8 cellular contexts compared by ENCODE assay signal in genomic region chr13:42110410-42111155, GRCh38.
DNase-seq lines count a peak whose midpoint lies in the region; ATAC-seq, FAIRE-seq and TF ChIP-seq lines count a peak whose summit lies in the region.

No MANE protein-coding gene starts in this region.

- no peaks in the 10 kb centered on the region for H3K9me2 ChIP-seq in SK-N-SH

- no peak for ATAC-seq in GM21447 (IDR thresholded peaks at IDR 0.05; ENCODE audit: unreplicated experiment)

- peak; percentile 44 for TF ChIP-seq CTCF in AG04449 (IDR thresholded peaks at IDR 0.05; ENCODE audit: insufficient read depth, low read length, missing control alignments)
- TF ChIP-seq CTCF in SK-N-SH (IDR thresholded peaks at IDR 0.05) = peak; percentile 81

- H3K4me2 ChIP-seq in SK-N-SH = no peak overlapping the region

- no peaks in the 10 kb centered on the region; the same call in 1 of the 2 replicates for H3K79me2 ChIP-seq in SK-N-SH (ENCODE audit: insufficient read depth)

- H3K9ac ChIP-seq in SK-N-SH = no peak overlapping the region

- H3K27ac ChIP-seq in SK-N-SH (ENCODE audit: low read depth in 2 of 2, low read length in 1 of 2) = no peak overlapping the region

- 21% methylated on average over 7 of the region's 7 CpGs for WGBS in SK-N-SH (ENCODE audit: low lambda C conversion rate)

- TF ChIP-seq RAD21 in SK-N-SH (IDR thresholded peaks at IDR 0.05; ENCODE audit: low read length) = peak; percentile 94

- POLR2A ChIA-PET in AG04449 (lab: Yijun Ruan, JAX) (no interaction called here), SK-N-SH (lab: Yijun Ruan, JAX) (no interaction called here)

- H3K9me3 ChIP-seq in SK-N-SH = no peaks in the 10 kb centered on the region

- no peak overlapping the region for H2AFZ ChIP-seq in SK-N-SH (ENCODE audit: low read depth)

- DNase-seq in AG04449 (ENCODE audit: low read depth, low spot score) (peak; percentile 23), GM04504 (ENCODE audit: low read depth) (peak; percentile 61), NCI-H1092 treated with DMSO at 0.1 percent for 48 hours (lab: John Stamatoyannopoulos, UW) (peak; percentile 38), SK-N-SH (peak; percentile 55), midbrain (lab: John Stamatoyannopoulos, UW) (peak; percentile 73), urothelium cell line (ENCODE audit: low spot score) (peak; percentile 21)
- DNase-seq in effector CD4-positive, alpha-beta T cell = peak; percentile 31

- H3F3A ChIP-seq in SK-N-SH (replicated peaks; ENCODE audit: insufficient read depth) = peaks cover 3% of the 10 kb centered on the region

- H3K4me1 ChIP-seq in SK-N-SH (ENCODE audit: control insufficient read depth in 1 of 2, insufficient read depth in 2 of 2, low read depth in 1 of 2, low read length in 1 of 2) = peaks cover 9 to 11% of the 10 kb centered on the region in 2 experiments; a peak in 3 of 4 replicates

- no peaks in the 10 kb centered on the region for H3K36me3 ChIP-seq in SK-N-SH (replicated peaks in 1 of 2; ENCODE audit: control insufficient read depth in 1 of 2, insufficient read depth in 2 of 2, low read length in 1 of 2)

- CTCF ChIA-PET in AG04449 (lab: Yijun Ruan, JAX) (interaction anchor here (0.8 to 11.9 kb wide), 23 partner anchors 9 to 726 kb away, joined by 3 to 182 read pairs (median 4); partner anchors contain the start of gene DGKH), SK-N-SH (lab: Yijun Ruan, JAX) (interaction anchor here (0.6 to 7.8 kb wide), 20 partner anchors 9 to 741 kb away, joined by 3 to 92 read pairs (median 4); no protein-coding TSS in a partner anchor)

- TF ChIP-seq EP300 in SK-N-SH (IDR thresholded peaks at IDR 0.05; ENCODE audit: borderline replicate concordance in 1 of 2, low read depth in 1 of 2, low read length in 1 of 2) = no peak

- FAIRE-seq in urothelium cell line (lab: Jason Lieb, UNC) = no peak

- no peak overlapping the region for H3K4me3 ChIP-seq in AG04449 (ENCODE audit: low read depth, low read length)
- no peak overlapping the region; a peak in 1 of 4 replicates for H3K4me3 ChIP-seq in SK-N-SH (ENCODE audit: low read depth in 2 of 2, low read length in 1 of 2)

- H4K20me1 ChIP-seq in SK-N-SH (ENCODE audit: insufficient read depth) = no peaks in the 10 kb centered on the region

- H3K27me3 ChIP-seq in SK-N-SH (ENCODE audit: insufficient read depth) = no peaks in the 10 kb centered on the region

TF ChIP-seq in SK-N-SH, 30 proteins besides CTCF, POLR2A, EP300 and RAD21:
- TF ChIP-seq MEF2A (IDR thresholded peaks at IDR 0.05; ENCODE audit: borderline replicate concordance, low read depth) (no peak), ELF1 (IDR thresholded peaks at IDR 0.05) (no peak), TCF12 (IDR thresholded peaks at IDR 0.05) (0 out of 2 replicates have a peak, but pooled peaks have one; percentile 18), SMC3 (IDR thresholded peaks at IDR 0.05; ENCODE audit: low read depth, low read length) (peak; percentile 77), CHD2 (IDR thresholded peaks at IDR 0.05; ENCODE audit: low read length, partially characterized antibody) (peak; percentile 29)
TF ChIP-seq in SK-N-SH: peak in this region for 3.

Comparison
In these comparisons a context has a peak if more than half of its experiments do, and no peak if none do; other contexts are left out.
1. DNase-seq: peak in every context shown above with its lines; median percentile 73 in midbrain; 61 in GM04504; 55 in SK-N-SH; 38 in NCI-H1092 treated with DMSO at 0.1 percent for 48 hours; 31 in effector CD4-positive, alpha-beta T cell; 23 in AG04449; 21 in urothelium cell line.